Comparison of ENCODE assay signal across 8 cellular contexts in the genomic region with DNA sequence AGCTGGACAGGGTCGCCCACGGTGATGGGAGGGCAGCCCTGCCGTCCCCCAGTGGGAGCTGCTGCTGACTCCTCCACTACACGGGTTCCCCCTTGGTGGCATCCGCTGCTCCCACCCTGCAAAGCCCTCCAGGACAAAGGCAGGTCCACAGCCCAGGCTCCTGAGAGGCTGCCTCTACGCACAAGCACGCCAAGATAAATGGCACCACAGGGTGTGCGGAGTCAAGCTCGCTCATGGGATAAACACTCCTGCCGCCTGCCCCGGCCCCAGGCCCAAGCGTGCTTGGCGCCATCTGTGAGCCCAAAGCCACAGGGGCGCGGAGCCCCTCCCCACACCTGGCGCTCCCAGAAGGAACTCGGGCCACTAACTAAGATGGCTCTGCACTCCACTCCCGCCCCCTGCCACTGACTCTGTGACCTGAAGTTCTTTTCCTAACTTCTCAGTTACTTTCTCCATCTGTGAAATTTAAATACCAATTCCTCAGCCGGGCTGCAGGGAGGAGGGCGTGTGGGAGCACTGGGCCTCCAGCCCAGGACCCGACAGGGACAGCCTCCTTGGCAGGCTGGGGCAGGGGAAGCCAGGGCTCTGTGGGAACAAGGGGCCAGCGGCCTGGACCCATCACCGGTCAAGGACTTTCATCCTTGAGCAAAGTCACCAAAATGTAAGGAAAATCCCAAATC. TPM values are rescaled to one million over a fixed set of nuclear protein-coding genes. Genes with fewer than 3 reads are reported as not detected.
DNase-seq lines count a peak whose midpoint lies in the region; ATAC-seq and TF ChIP-seq lines count a peak whose summit lies in the region.

No MANE protein-coding gene starts in this region.

- no peaks in the 10 kb centered on the region for H3K27me3 Mint-ChIP-seq in activated T-cell treated with anti-CD3 and anti-CD28 coated beads, Interleukin-2, amount 50 U/mL, for 24 hours
- H3K27me3 Mint-ChIP-seq in mesothelial cell of epicardium (ENCODE audit: low read depth): no peaks in the 10 kb centered on the region

- peaks cover 85% of the 10 kb centered on the region for H3K4me1 ChIP-seq in upper lobe of right lung

- H3K27ac ChIP-seq in brain microvascular endothelial cell (peak overlapping the region; percentile 83), upper lobe of right lung (peak overlapping the region; percentile 88)

- H3K4me3 Mint-ChIP-seq in activated T-cell treated with anti-CD3 and anti-CD28 coated beads, Interleukin-2, amount 50 U/mL, for 24 hours: peak overlapping the region; percentile 77
- H3K4me3 Mint-ChIP-seq in mesothelial cell of epicardium: peak overlapping the region; percentile 17

- H3K9me3 ChIP-seq in upper lobe of right lung: no peaks in the 10 kb centered on the region

- DNase-seq in activated T-cell treated with anti-CD3 and anti-CD28 coated beads, Interleukin-2, amount 50 U/mL, for 24 hours: no peak
- no peak for DNase-seq in activated T-cell treated with anti-CD3 and anti-CD28 coated beads for 4 hours
- no peak for DNase-seq in brain microvascular endothelial cell
- no peak for DNase-seq in mesothelial cell of epicardium (ENCODE audit: low spot score in 2 of 2, unreplicated experiment in 2 of 2)
- no peak for DNase-seq in upper lobe of right lung
- DNase-seq in NK-92 (lab: John Stamatoyannopoulos, UW; ENCODE audit: unreplicated experiment): no peak
- no peak for DNase-seq in activated CD8-positive, alpha-beta memory T cell treated with anti-CD3 and anti-CD28 coated beads, Interleukin-2, amount 50 U/mL, for 4 hours

- H3K36me3 Mint-ChIP-seq in activated T-cell treated with anti-CD3 and anti-CD28 coated beads, Interleukin-2, amount 50 U/mL, for 24 hours (ENCODE audit: low read depth): peaks cover 64% of the 10 kb centered on the region
- peaks cover 14% of the 10 kb centered on the region for H3K36me3 Mint-ChIP-seq in mesothelial cell of epicardium

- H3K36me3 ChIP-seq in brain microvascular endothelial cell (replicated peaks) (peaks cover 17% of the 10 kb centered on the region), upper lobe of right lung (peaks cover 22% of the 10 kb centered on the region)

- intact Hi-C loops in upper lobe of right lung (cut with DNase I): no loop called here

- TF ChIP-seq CTCF in brain microvascular endothelial cell (IDR thresholded peaks at IDR 0.05; ENCODE audit: low read depth, low read length, missing control alignments) (no peak), mesothelial cell of epicardium (IDR thresholded peaks at IDR 0.05; ENCODE audit: unreplicated experiment) (no peak), upper lobe of right lung (IDR thresholded peaks at IDR 0.05) (no peak)

- peak overlapping the region; percentile 97 for H3K27ac Mint-ChIP-seq in activated T-cell treated with anti-CD3 and anti-CD28 coated beads, Interleukin-2, amount 50 U/mL, for 24 hours
- peak overlapping the region; percentile 95 for H3K27ac Mint-ChIP-seq in mesothelial cell of epicardium

- in situ Hi-C loops in brain microvascular endothelial cell (cut with HindIII; ENCODE audit: low pct_ligation_motif_present, low sequenced_read_pairs): no loop called here

- ATAC-seq in upper lobe of right lung (peak; percentile 9), HG03432 (IDR thresholded peaks at IDR 0.05; ENCODE audit: unreplicated experiment) (no peak)

- H3K27me3 ChIP-seq in brain microvascular endothelial cell (replicated peaks) (no peaks in the 10 kb centered on the region), upper lobe of right lung (no peaks in the 10 kb centered on the region)

- peaks cover 91% of the 10 kb centered on the region for H3K4me1 Mint-ChIP-seq in activated T-cell treated with anti-CD3 and anti-CD28 coated beads, Interleukin-2, amount 50 U/mL, for 24 hours (ENCODE audit: low read depth)
- H3K4me1 Mint-ChIP-seq in mesothelial cell of epicardium: peaks cover 43% of the 10 kb centered on the region

- H3K4me3 ChIP-seq in brain microvascular endothelial cell (ENCODE audit: low read depth, low read length) (no peak overlapping the region), upper lobe of right lung (peak overlapping the region; percentile 26)

- peaks cover 8% of the 10 kb centered on the region for H3K9me3 Mint-ChIP-seq in activated T-cell treated with anti-CD3 and anti-CD28 coated beads, Interleukin-2, amount 50 U/mL, for 24 hours
- H3K9me3 Mint-ChIP-seq in mesothelial cell of epicardium: peaks cover 4% of the 10 kb centered on the region

RNA-seq across cellular contexts. Expression of a gene that starts 14.9 kb away (rescaled TPM):
- total RNA-seq in mesothelial cell of epicardium (84.9 to 94.5 TPM (median 86.8 TPM) in 3 replicates), upper lobe of right lung (94.6 TPM)

RNA-seq across cellular contexts. Expression of a gene that starts 19.1 kb away (rescaled TPM):
- total RNA-seq in mesothelial cell of epicardium (24.6 to 30.1 TPM (median 25.0 TPM) in 3 replicates), upper lobe of right lung (20.9 TPM)

RNA-seq across cellular contexts. Expression of a gene that starts 53.2 kb away (rescaled TPM):
- total RNA-seq in mesothelial cell of epicardium (44.5 to 45.4 TPM (median 44.9 TPM) in 3 replicates), upper lobe of right lung (22.5 TPM)

RNA-seq across cellular contexts. Expression of a gene that starts 53.5 kb away (rescaled TPM):
- total RNA-seq in mesothelial cell of epicardium (29.8 to 32.9 TPM (median 31.7 TPM) in 3 replicates), upper lobe of right lung (23.2 TPM)
